ENCODE assay signal across 10 cellular contexts in genomic region chr15:32838820-32839219, GRCh38.
DNase-seq lines count a peak whose midpoint lies in the region; ATAC-seq, FAIRE-seq and TF ChIP-seq lines count a peak whose summit lies in the region.
"Had no signal": no experiment of that assay in that cellular context is flagged by ENCODE, and none has a peak within 500 bp of the region (broad histone marks: within the 10 kb centered on the region; RNA-seq: fewer than 3 reads in every experiment).

No MANE protein-coding gene starts in this region.

- H3K27ac ChIP-seq in A549 = peak overlapping the region; percentile 59 to 73
- peak overlapping the region; percentile 77 for H3K27ac ChIP-seq in layer of hippocampus (ENCODE audit: low read depth, low read length)

- 0 out of 5 replicates have a peak, but pooled peaks of 1 of the 2 experiments have one; percentile 12 for TF ChIP-seq RAD21 in A549 (conservative IDR thresholded peaks at IDR 0.05 in 1 of 2, IDR thresholded peaks at IDR 0.05 in 1 of 2)

- WGBS in A549 (ENCODE audit: missing lambda C conversion rate) = 38% methylated on average over 8 of the region's 8 CpGs

- peak overlapping the region; percentile 50 for H3K4me2 ChIP-seq in A549

- no peak for TF ChIP-seq EP300 in A549 (IDR thresholded peaks at IDR 0.05)

- in situ Hi-C loops in HAP-1 (cut with MboI; ENCODE audit: low sequenced_read_pairs) = no loop called here

- H3K4me1 ChIP-seq in A549 (peaks cover 30% of the 10 kb centered on the region), HAP-1 (no peaks in the 10 kb centered on the region)

- TF ChIP-seq POLR2A in A549 (IDR thresholded peaks at IDR 0.05; ENCODE audit: low read length) = no peak

- FAIRE-seq in A549 (lab: Jason Lieb, UNC) = no peak

- H3K27me3 ChIP-seq in layer of hippocampus (ENCODE audit: control insufficient read depth, insufficient read depth, low read length) (no peaks in the 10 kb centered on the region), HAP-1 (ENCODE audit: low read depth) (peaks cover 8% of the 10 kb centered on the region)

- POLR2A ChIA-PET in A549 (lab: Yijun Ruan, JAX) = interaction anchor here (1.8 kb wide), 1 partner anchor 11 kb away, joined by 5 read pairs; no protein-coding TSS in a partner anchor

- intact Hi-C loops in sciatic nerve (cut with DNase I) = no loop called here

- no peak for TF ChIP-seq CTCF in A549 (IDR thresholded peaks at IDR 0.05)

- CTCF ChIA-PET in A549 (lab: Yijun Ruan, JAX) = interaction anchor here (0.9 to 6.6 kb wide), 7 partner anchors 11 to 188 kb away, joined by 3 to 57 read pairs (median 7); no protein-coding TSS in a partner anchor

- H3K4me3 ChIP-seq in A549 = no peak overlapping the region
- no peak overlapping the region for H3K4me3 ChIP-seq in HAP-1

- H3K9me3 ChIP-seq in A549 (no peaks in the 10 kb centered on the region), HAP-1 (no peaks in the 10 kb centered on the region)

- peak; percentile 29 to 81 for DNase-seq in A549 (ENCODE audit: low read depth in 1 of 2, low spot score in 1 of 2)
- DNase-seq in LHCN-M2 (ENCODE audit: low read depth) = peak; percentile 95
- DNase-seq in amygdala (lab: John Stamatoyannopoulos, UW) = peak in 48 of 56 donors; percentile 1 to 83 (median 42)
- DNase-seq in stimulated activated CD4-positive, alpha-beta T cell treated with anti-CD3 and anti-CD28 coated beads, Interleukin-12 subunit alpha, Interleukin-12 subunit beta, amount 100 ng/mL, for 4 hours = no peak
- DNase-seq in HAP-1 (ENCODE audit: low spot score in 2 of 2) = no peak
- no peak for DNase-seq in sciatic nerve (ENCODE audit: low spot score)
- DNase-seq in NCI-H146 treated with DMSO at 0.1 percent for 48 hours (lab: John Stamatoyannopoulos, UW; ENCODE audit: unreplicated experiment) = no peak
- DNase-seq: CD4-positive, alpha-beta memory T cell; RPMI8226 had no signal

- peak; percentile 65 to 87; a peak in 5 of 6 replicates for ATAC-seq in A549
- ATAC-seq in sciatic nerve = no peak

- no peaks in the 10 kb centered on the region for H3K36me3 ChIP-seq in HAP-1 (replicated peaks)

TF ChIP-seq in A549, 52 proteins besides CTCF, POLR2A, EP300 and RAD21 (continues in another document):
- TF ChIP-seq MAZ (IDR thresholded peaks at IDR 0.05; ENCODE audit: borderline replicate concordance, low read depth, low read length) (no peak), POLR2AphosphoS2 (conservative IDR thresholded peaks at IDR 0.05; ENCODE audit: low read length) (no peak), BCL3 (IDR thresholded peaks at IDR 0.05) (no peak), MAFK (IDR thresholded peaks at IDR 0.05; ENCODE audit: partially characterized antibody) (peak; percentile 74), CEBPB (IDR thresholded peaks at IDR 0.05) (0 out of 4 replicates have a peak, but pooled peaks of 1 of the 2 experiments have one; percentile 5), JUN (IDR thresholded peaks at IDR 0.05) (no peak), ESRRA (IDR thresholded peaks at IDR 0.05; ENCODE audit: borderline replicate concordance, low read length) (no peak), RFX5 (IDR thresholded peaks at IDR 0.05) (no peak), JUNB (IDR thresholded peaks at IDR 0.05) (peak; percentile 45; the same call in 1 of the 2 replicates), MAX (IDR thresholded peaks at IDR 0.05) (peak; percentile 83), HOXB13 (CRISPR knock-in tag; IDR thresholded peaks at IDR 0.05; ENCODE audit: low read depth) (no peak), GATA3 (IDR thresholded peaks at IDR 0.05; ENCODE audit: borderline replicate concordance) (peak; percentile 64; the same call in 1 of the 2 replicates), TFCP2L1 (CRISPR knock-in tag; IDR thresholded peaks at IDR 0.05) (no peak), SREBF2 (IDR thresholded peaks at IDR 0.05) (no peak), NPAS2 (CRISPR knock-in tag; IDR thresholded peaks at IDR 0.05; ENCODE audit: borderline replicate concordance) (no peak), ZC3H11A (IDR thresholded peaks at IDR 0.05) (no peak), RARB (CRISPR knock-in tag; IDR thresholded peaks at IDR 0.05) (no peak), MYC (IDR thresholded peaks at IDR 0.05; ENCODE audit: borderline replicate concordance, low read length) (no peak), CHD4 (IDR thresholded peaks at IDR 0.05; ENCODE audit: borderline replicate concordance) (no peak), NFE2L2 (conservative IDR thresholded peaks at IDR 0.05; ENCODE audit: low read length) (no peak), FOSB (CRISPR knock-in tag; IDR thresholded peaks at IDR 0.05) (no peak), HOXA7 (CRISPR knock-in tag; IDR thresholded peaks at IDR 0.05) (no peak), CHD2 (IDR thresholded peaks at IDR 0.05; ENCODE audit: low read length, partially characterized antibody) (no peak), RCOR1 (IDR thresholded peaks at IDR 0.05; ENCODE audit: low read depth, low read length) (no peak), FOSL2 (IDR thresholded peaks at IDR 0.05) (no peak; the same call in 1 of the 2 replicates), FOSL2 (CRISPR knock-in tag; IDR thresholded peaks at IDR 0.05) (peak; percentile 82), HOXB5 (CRISPR knock-in tag; IDR thresholded peaks at IDR 0.05) (peak; percentile 60; the same call in 1 of the 2 replicates), FOXS1 (CRISPR knock-in tag; IDR thresholded peaks at IDR 0.05) (peak; percentile 90; the same call in 1 of the 2 replicates), BHLHE40 (IDR thresholded peaks at IDR 0.05; ENCODE audit: low read depth, low read length) (no peak), ATOH8 (CRISPR knock-in tag; IDR thresholded peaks at IDR 0.05; ENCODE audit: low read depth) (peak; percentile 58; the same call in 1 of the 2 replicates), KDM5A (IDR thresholded peaks at IDR 0.05) (no peak)
- TF ChIP-seq, protein P1, sequence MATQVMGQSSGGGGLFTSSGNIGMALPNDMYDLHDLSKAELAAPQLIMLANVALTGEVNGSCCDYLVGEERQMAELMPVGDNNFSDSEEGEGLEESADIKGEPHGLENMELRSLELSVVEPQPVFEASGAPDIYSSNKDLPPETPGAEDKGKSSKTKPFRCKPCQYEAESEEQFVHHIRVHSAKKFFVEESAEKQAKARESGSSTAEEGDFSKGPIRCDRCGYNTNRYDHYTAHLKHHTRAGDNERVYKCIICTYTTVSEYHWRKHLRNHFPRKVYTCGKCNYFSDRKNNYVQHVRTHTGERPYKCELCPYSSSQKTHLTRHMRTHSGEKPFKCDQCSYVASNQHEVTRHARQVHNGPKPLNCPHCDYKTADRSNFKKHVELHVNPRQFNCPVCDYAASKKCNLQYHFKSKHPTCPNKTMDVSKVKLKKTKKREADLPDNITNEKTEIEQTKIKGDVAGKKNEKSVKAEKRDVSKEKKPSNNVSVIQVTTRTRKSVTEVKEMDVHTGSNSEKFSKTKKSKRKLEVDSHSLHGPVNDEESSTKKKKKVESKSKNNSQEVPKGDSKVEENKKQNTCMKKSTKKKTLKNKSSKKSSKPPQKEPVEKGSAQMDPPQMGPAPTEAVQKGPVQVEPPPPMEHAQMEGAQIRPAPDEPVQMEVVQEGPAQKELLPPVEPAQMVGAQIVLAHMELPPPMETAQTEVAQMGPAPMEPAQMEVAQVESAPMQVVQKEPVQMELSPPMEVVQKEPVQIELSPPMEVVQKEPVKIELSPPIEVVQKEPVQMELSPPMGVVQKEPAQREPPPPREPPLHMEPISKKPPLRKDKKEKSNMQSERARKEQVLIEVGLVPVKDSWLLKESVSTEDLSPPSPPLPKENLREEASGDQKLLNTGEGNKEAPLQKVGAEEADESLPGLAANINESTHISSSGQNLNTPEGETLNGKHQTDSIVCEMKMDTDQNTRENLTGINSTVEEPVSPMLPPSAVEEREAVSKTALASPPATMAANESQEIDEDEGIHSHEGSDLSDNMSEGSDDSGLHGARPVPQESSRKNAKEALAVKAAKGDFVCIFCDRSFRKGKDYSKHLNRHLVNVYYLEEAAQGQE (IDR thresholded peaks at IDR 0.05) = no peak
- TF ChIP-seq, protein P2, sequence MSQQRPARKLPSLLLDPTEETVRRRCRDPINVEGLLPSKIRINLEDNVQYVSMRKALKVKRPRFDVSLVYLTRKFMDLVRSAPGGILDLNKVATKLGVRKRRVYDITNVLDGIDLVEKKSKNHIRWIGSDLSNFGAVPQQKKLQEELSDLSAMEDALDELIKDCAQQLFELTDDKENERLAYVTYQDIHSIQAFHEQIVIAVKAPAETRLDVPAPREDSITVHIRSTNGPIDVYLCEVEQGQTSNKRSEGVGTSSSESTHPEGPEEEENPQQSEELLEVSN (IDR thresholded peaks at IDR 0.05; ENCODE audit: borderline replicate concordance, low read depth) = no peak
- TF ChIP-seq, protein P3, sequence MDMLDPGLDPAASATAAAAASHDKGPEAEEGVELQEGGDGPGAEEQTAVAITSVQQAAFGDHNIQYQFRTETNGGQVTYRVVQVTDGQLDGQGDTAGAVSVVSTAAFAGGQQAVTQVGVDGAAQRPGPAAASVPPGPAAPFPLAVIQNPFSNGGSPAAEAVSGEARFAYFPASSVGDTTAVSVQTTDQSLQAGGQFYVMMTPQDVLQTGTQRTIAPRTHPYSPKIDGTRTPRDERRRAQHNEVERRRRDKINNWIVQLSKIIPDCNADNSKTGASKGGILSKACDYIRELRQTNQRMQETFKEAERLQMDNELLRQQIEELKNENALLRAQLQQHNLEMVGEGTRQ (IDR thresholded peaks at IDR 0.05) = no peak

Comparison
In these comparisons a context has a peak if more than half of its experiments do, and no peak if none do; other contexts are left out.
1. DNase-seq: peak in A549 (2 of 2), LHCN-M2 (single experiment) and amygdala (48 of 56); none in stimulated activated CD4-positive, alpha-beta T cell treated with anti-CD3 and anti-CD28 coated beads, Interleukin-12 subunit alpha, Interleukin-12 subunit beta, amount 100 ng/mL, for 4 hours (single experiment), HAP-1 (0 of 2), sciatic nerve (single experiment) and NCI-H146 treated with DMSO at 0.1 percent for 48 hours (single experiment).